In genomic region chr2:99066075-99066557, GRCh38 we compare ENCODE assay signal across 9 cellular contexts.
A peak's percentile ranks its signal among the peaks of the same experiment; 100 is the strongest.
DNase-seq lines count a peak whose midpoint lies in the region; ATAC-seq, FAIRE-seq and TF ChIP-seq lines count a peak whose summit lies in the region.
"Had no signal": no experiment of that assay in that cellular context is flagged by ENCODE, and none has a peak within 500 bp of the region (broad histone marks: within the 10 kb centered on the region; RNA-seq: fewer than 3 reads in every experiment).

No MANE protein-coding gene starts in this region.

- POLR2A ChIA-PET in CD8-positive, alpha-beta T cell (lab: Charles Lee), result interaction anchor here (0.9 to 1.0 kb wide), 2 partner anchors 89 to 335 kb away, joined by 3 to 4 read pairs; partner anchors contain the start of genes LIPT1, MGAT4A and TSGA10
- POLR2A ChIA-PET in activated CD8-positive, alpha-beta T cell treated with anti-CD3 and anti-CD28 coated beads for 36 hours (lab: Charles Lee), result no interaction called here

- TF ChIP-seq CTCF in CD8-positive, alpha-beta T cell (IDR thresholded peaks at IDR 0.05), result no peak
- peak; percentile 59 for TF ChIP-seq CTCF in activated CD8-positive, alpha-beta T cell treated with anti-CD3 and anti-CD28 coated beads for 36 hours (IDR thresholded peaks at IDR 0.05)
- TF ChIP-seq CTCF in heart left ventricle (IDR thresholded peaks at IDR 0.05), result peak in 11 of 12 donors; percentile 20 to 53 (median 36)

- FAIRE-seq in small intestine (lab: Jason Lieb, UNC), result no peak
- no peak for FAIRE-seq in GM12891 (lab: Jason Lieb, UNC)

- H3K27ac Mint-ChIP-seq in CD8-positive, alpha-beta T cell, result no peak overlapping the region
- no peak overlapping the region for H3K27ac Mint-ChIP-seq in activated CD8-positive, alpha-beta T cell treated with anti-CD3 and anti-CD28 coated beads for 36 hours
- H3K27ac Mint-ChIP-seq: activated B cell treated with CpG ODN at 0.5 μM for 24 hours had no signal

- no peaks in the 10 kb centered on the region for H3K27me3 ChIP-seq in CD8-positive, alpha-beta T cell (ENCODE audit: insufficient read depth, low read length)
- H3K27me3 ChIP-seq in heart left ventricle, result no peaks in the 10 kb centered on the region
- H3K27me3 ChIP-seq in small intestine (ENCODE audit: control insufficient read depth in 2 of 2, insufficient read depth in 2 of 2, low read length in 2 of 2), result no peaks in the 10 kb centered on the region

- peaks cover 2% of the 10 kb centered on the region for H3K4me1 Mint-ChIP-seq in CD8-positive, alpha-beta T cell (ENCODE audit: low read depth)
- H3K4me1 Mint-ChIP-seq in activated CD8-positive, alpha-beta T cell treated with anti-CD3 and anti-CD28 coated beads for 36 hours (ENCODE audit: low read depth), result no peaks in the 10 kb centered on the region
- H3K4me1 Mint-ChIP-seq: activated B cell treated with CpG ODN at 0.5 μM for 24 hours had no signal

- no peaks in the 10 kb centered on the region for H3K9me3 ChIP-seq in CD8-positive, alpha-beta T cell (ENCODE audit: low read length)
- no peaks in the 10 kb centered on the region for H3K9me3 ChIP-seq in heart left ventricle
- no peaks in the 10 kb centered on the region for H3K9me3 ChIP-seq in small intestine (ENCODE audit: control insufficient read depth, low read depth)

- H3K9me3 Mint-ChIP-seq in CD8-positive, alpha-beta T cell, result no peaks in the 10 kb centered on the region
- no peaks in the 10 kb centered on the region for H3K9me3 Mint-ChIP-seq in activated CD8-positive, alpha-beta T cell treated with anti-CD3 and anti-CD28 coated beads for 36 hours
- H3K9me3 Mint-ChIP-seq: activated B cell treated with CpG ODN at 0.5 μM for 24 hours had no signal

- no peak for DNase-seq in CD8-positive, alpha-beta T cell
- DNase-seq in NCI-H2081 (lab: John Stamatoyannopoulos, UW), result peak; percentile 30 to 74
- no peak for DNase-seq in activated CD8-positive, alpha-beta T cell treated with anti-CD3 and anti-CD28 coated beads for 36 hours
- no peak for DNase-seq in heart left ventricle
- peak; percentile 77 for DNase-seq in small intestine
- DNase-seq in GM12891 (ENCODE audit: insufficient read length, low spot score), result no peak
- DNase-seq: activated B cell treated with CpG ODN at 0.5 μM for 24 hours had no signal

- peak; percentile 39 for ATAC-seq in CD8-positive, alpha-beta T cell
- ATAC-seq in GM18909 (IDR thresholded peaks at IDR 0.05; ENCODE audit: poor library complexity, unreplicated experiment) (peak; percentile 42), HG03066 (IDR thresholded peaks at IDR 0.05; ENCODE audit: low read depth, unreplicated experiment) (peak; percentile 43), heart left ventricle (peak in 1 of 4 donors; percentile 39)
- ATAC-seq in activated CD8-positive, alpha-beta T cell treated with anti-CD3 and anti-CD28 coated beads for 36 hours, result peak; percentile 56

- peaks cover 13% of the 10 kb centered on the region for H3K4me1 ChIP-seq in CD8-positive, alpha-beta T cell (ENCODE audit: insufficient read depth, low read length)
- peaks cover 0 to 15% (median 0%) of the 10 kb centered on the region in 12 donors for H3K4me1 ChIP-seq in heart left ventricle
- H3K4me1 ChIP-seq in small intestine (ENCODE audit: control insufficient read depth in 2 of 2, insufficient read depth in 1 of 2, low read depth in 1 of 2, low read length in 1 of 2), result no peaks in the 10 kb centered on the region

- peaks cover 4% of the 10 kb centered on the region for H3K36me3 Mint-ChIP-seq in CD8-positive, alpha-beta T cell
- no peaks in the 10 kb centered on the region for H3K36me3 Mint-ChIP-seq in activated CD8-positive, alpha-beta T cell treated with anti-CD3 and anti-CD28 coated beads for 36 hours (ENCODE audit: low read depth)

- H3K27ac ChIP-seq in CD8-positive, alpha-beta T cell (ENCODE audit: low read depth, low read length), result no peak overlapping the region
- H3K27ac ChIP-seq in heart left ventricle (peak overlapping the region in 1 of 12 donors; percentile 76), small intestine (ENCODE audit: low read depth in 1 of 2, low read length in 1 of 2) (peak overlapping the region; percentile 84 to 90)

- 42 to 71% (median 54%) methylated on average over 1 of the region's 1 CpG for WGBS in heart left ventricle, 4 donors
- 6 to 33% (median 13%) methylated on average over 1 of the region's 1 CpG for WGBS in small intestine, 3 donors

- H3K4me3 Mint-ChIP-seq in CD8-positive, alpha-beta T cell, result no peak overlapping the region
- no peak overlapping the region for H3K4me3 Mint-ChIP-seq in activated CD8-positive, alpha-beta T cell treated with anti-CD3 and anti-CD28 coated beads for 36 hours
- H3K4me3 Mint-ChIP-seq: activated B cell treated with CpG ODN at 0.5 μM for 24 hours had no signal

- TF ChIP-seq POLR2A in heart left ventricle (IDR thresholded peaks at IDR 0.05), result no peak
- no peak for TF ChIP-seq POLR2A in GM12891 (IDR thresholded peaks at IDR 0.05; ENCODE audit: low read depth, low read length)

- no peak overlapping the region for H3K4me3 ChIP-seq in CD8-positive, alpha-beta T cell (ENCODE audit: low read depth, low read length)
- H3K4me3 ChIP-seq in heart left ventricle (no peak overlapping the region), small intestine (ENCODE audit: low read depth in 1 of 2, low read length in 2 of 2) (no peak overlapping the region)

- CTCF ChIA-PET in CD8-positive, alpha-beta T cell (lab: Charles Lee), result interaction anchor here (1.5 to 1.8 kb wide), 3 partner anchors 417 to 506 kb away, joined by 3 to 5 read pairs (median 4); no protein-coding TSS in a partner anchor
- CTCF ChIA-PET in activated CD8-positive, alpha-beta T cell treated with anti-CD3 and anti-CD28 coated beads for 36 hours (lab: Charles Lee), result interaction anchor here (0.7 to 2.0 kb wide), 8 partner anchors 22 to 459 kb away, joined by 3 to 7 read pairs (median 3); no protein-coding TSS in a partner anchor

- H3K36me3 ChIP-seq in CD8-positive, alpha-beta T cell (ENCODE audit: insufficient read depth, low read length), result no peaks in the 10 kb centered on the region
- no peaks in the 10 kb centered on the region for H3K36me3 ChIP-seq in heart left ventricle
- no peaks in the 10 kb centered on the region for H3K36me3 ChIP-seq in small intestine (ENCODE audit: control insufficient read depth in 2 of 2, insufficient read depth in 2 of 2, low read length in 2 of 2)

- intact Hi-C loops in CD8-positive, alpha-beta T cell (cut with DNase I, micrococcal nuclease), result loop anchor here (1.0 to 10.0 kb wide), 9 partner anchors 115 to 651 kb away; partner anchors contain the start of genes MITD1 (in 1 of the 2), MRPL30 (in 1 of the 2) and REV1 (in 1 of the 2)
- intact Hi-C loops in activated CD8-positive, alpha-beta T cell treated with anti-CD3 and anti-CD28 coated beads for 36 hours (cut with micrococcal nuclease), result loop anchor here (5.0 kb wide), 1 partner anchor 129 kb away; the partner anchor contains the start of gene CRACDL
- intact Hi-C loops in heart left ventricle (cut with DNase I), result loop anchor here in 8 of 10 donors (2.0 to 10.0 kb wide), 6 partner anchors 229 to 421 kb away; no protein-coding TSS in a partner anchor

- no peaks in the 10 kb centered on the region for H3K27me3 Mint-ChIP-seq in CD8-positive, alpha-beta T cell (ENCODE audit: low read depth)
- H3K27me3 Mint-ChIP-seq in activated CD8-positive, alpha-beta T cell treated with anti-CD3 and anti-CD28 coated beads for 36 hours, result no peaks in the 10 kb centered on the region
- H3K27me3 Mint-ChIP-seq: activated B cell treated with CpG ODN at 0.5 μM for 24 hours had no signal

TF ChIP-seq in GM12891, 5 proteins besides CTCF, POLR2A, EP300 and RAD21:
- TF ChIP-seq PAX5 (IDR thresholded peaks at IDR 0.05; ENCODE audit: insufficient read depth, low read length, severe bottlenecking) (no peak), SPI1 (IDR thresholded peaks at IDR 0.05; ENCODE audit: low read depth, low read length) (no peak), POLR2AphosphoS5 (IDR thresholded peaks at IDR 0.05; ENCODE audit: low read depth, low read length) (no peak), TAF1 (IDR thresholded peaks at IDR 0.05; ENCODE audit: low read depth, low read length) (no peak), POU2F2 (IDR thresholded peaks at IDR 0.05; ENCODE audit: low read depth, low read length) (no peak)

Comparison
In these comparisons a context has a peak if more than half of its experiments do, and no peak if none do; other contexts are left out.
1. DNase-seq: peak in NCI-H2081 (2 of 2) and small intestine (single experiment); none in CD8-positive, alpha-beta T cell (0 of 7), activated CD8-positive, alpha-beta T cell treated with anti-CD3 and anti-CD28 coated beads for 36 hours (single experiment), heart left ventricle (0 of 5) and GM12891 (single experiment).